8 cellular contexts compared by ENCODE assay signal in genomic region chr13:110444226-110444653, GRCh38.
A peak's percentile ranks its signal among the peaks of the same experiment; 100 is the strongest.
DNase-seq lines count a peak whose midpoint lies in the region; ATAC-seq and TF ChIP-seq lines count a peak whose summit lies in the region.

No MANE protein-coding gene starts in this region.

- no peaks in the 10 kb centered on the region for H3K9me3 ChIP-seq in liver (ENCODE audit: control insufficient read depth in 4 of 4, low read length in 3 of 4)

- H3K4me3 ChIP-seq in GM06990 (replicated peaks; ENCODE audit: low read depth, low read length) (0 out of 2 replicates have a peak overlapping the region, but pooled peaks have one; percentile 11), liver (ENCODE audit: low read depth in 1 of 3, low read length in 3 of 3) (no peak overlapping the region)

- peak; percentile 46 for TF ChIP-seq CTCF in GM06990 (IDR thresholded peaks at IDR 0.05; ENCODE audit: insufficient read depth, low read length, poor library complexity, severe bottlenecking)
- TF ChIP-seq CTCF in liver (IDR thresholded peaks at IDR 0.05; ENCODE audit: low read depth, low read length, missing input control): no peak

- H3K4me1 ChIP-seq in liver (ENCODE audit: control insufficient read depth in 4 of 4, insufficient read depth in 4 of 4, low read length in 3 of 4): no peaks in the 10 kb centered on the region

- ATAC-seq in HG02571 (IDR thresholded peaks at IDR 0.05; ENCODE audit: unreplicated experiment) (peak; percentile 44), esophagus mucosa (no peak), GM18519 (IDR thresholded peaks at IDR 0.05; ENCODE audit: low FRiP score, unreplicated experiment) (no peak)

- DNase-seq in GM06990 (ENCODE audit: extremely low read depth, insufficient read length) (peak; percentile 55), SHP77 (lab: John Stamatoyannopoulos, UW) (peak; percentile 22 to 65), NCI-H128 (lab: John Stamatoyannopoulos, UW; ENCODE audit: unreplicated experiment) (no peak), NCI-H1436 (lab: John Stamatoyannopoulos, UW) (no peak)

- H3K27ac ChIP-seq in liver (ENCODE audit: low read depth in 1 of 2, low read length in 2 of 2): no peak overlapping the region

- no peak overlapping the region for H3K9ac ChIP-seq in liver (ENCODE audit: low read depth in 1 of 2, low read length in 2 of 2)

- H3K36me3 ChIP-seq in GM06990 (ENCODE audit: control insufficient read depth, insufficient read depth, low read length): no peaks in the 10 kb centered on the region
- H3K36me3 ChIP-seq in liver (ENCODE audit: control insufficient read depth in 4 of 4, insufficient read depth in 3 of 4, low read depth in 1 of 4, low read length in 3 of 4): no peaks in the 10 kb centered on the region

- WGBS in liver: 73% methylated on average over 7 of the region's 7 CpGs

- TF ChIP-seq RAD21 in liver (IDR thresholded peaks at IDR 0.05): peak; percentile 21 to 41

- H3K27me3 ChIP-seq in GM06990 (replicated peaks; ENCODE audit: control insufficient read depth, insufficient read depth, low read length) (no peaks in the 10 kb centered on the region), liver (ENCODE audit: control insufficient read depth in 4 of 4, insufficient read depth in 4 of 4, low read length in 3 of 4) (no peaks in the 10 kb centered on the region)

TF ChIP-seq in liver, 16 proteins besides CTCF, POLR2A, EP300 and RAD21:
- TF ChIP-seq FOXA1 (IDR thresholded peaks at IDR 0.05) (no peak), MAX (IDR thresholded peaks at IDR 0.05) (no peak), TAF1 (conservative IDR thresholded peaks at IDR 0.05) (no peak), HNF4A (conservative IDR thresholded peaks at IDR 0.05) (no peak), FOXA2 (IDR thresholded peaks at IDR 0.05) (no peak), ZBTB33 (IDR thresholded peaks at IDR 0.05) (no peak), SP1 (IDR thresholded peaks at IDR 0.05) (no peak), JUND (IDR thresholded peaks at IDR 0.05) (no peak), HNF4G (IDR thresholded peaks at IDR 0.05) (no peak), GABPA (IDR thresholded peaks at IDR 0.05 in 1 of 2, conservative IDR thresholded peaks at IDR 0.05 in 1 of 2) (no peak), NR2F2 (IDR thresholded peaks at IDR 0.05) (no peak), ATF3 (IDR thresholded peaks at IDR 0.05) (no peak), EGR1 (IDR thresholded peaks at IDR 0.05; ENCODE audit: low read depth in 2 of 2) (no peak)
TF ChIP-seq in liver: peak in this region for 0.

Comparison
In these comparisons a context has a peak if more than half of its experiments do, and no peak if none do; other contexts are left out.
1. DNase-seq: peak in GM06990 (single experiment) and SHP77 (2 of 2); none in NCI-H128 (single experiment) and NCI-H1436 (single experiment).